Comparison of ENCODE assay signal across 25 cellular contexts in genomic region chr14:25508845-25509244, GRCh38.
"Had no signal": no experiment of that assay in that cellular context is flagged by ENCODE, and none has a peak within 500 bp of the region (broad histone marks: within the 10 kb centered on the region; RNA-seq: fewer than 3 reads in every experiment).

No MANE protein-coding gene starts in this region.

- ATAC-seq: effector memory CD8-positive, alpha-beta T cell; esophagus mucosa; foreskin keratinocyte; gastrocnemius medialis; gastroesophageal sphincter; heart left ventricle; heart right ventricle had no signal

- H3K4me3 ChIP-seq: colonic mucosa, coronary artery, dorsolateral prefrontal cortex, esophagus muscularis mucosa, esophagus squamous epithelium, gastrocnemius medialis, gastroesophageal sphincter, heart left ventricle, heart right ventricle, hepatocyte had no signal

- DNase-seq: colonic mucosa; cortex of kidney; dermis blood vessel endothelial cell; dorsolateral prefrontal cortex; effector CD4-positive, alpha-beta T cell; effector CD8-positive, alpha-beta T cell; effector memory CD4-positive, alpha-beta T cell; effector memory CD8-positive, alpha-beta T cell; endodermal cell; erythroblast; esophagus squamous epithelium; foreskin fibroblast; foreskin keratinocyte; foreskin melanocyte; gastrocnemius medialis; glutamatergic neuron; head of caudate nucleus; heart left ventricle; heart right ventricle had no signal

- H3K27ac ChIP-seq: colonic mucosa, coronary artery, dorsolateral prefrontal cortex, epithelial cell of prostate, esophagus muscularis mucosa, esophagus squamous epithelium, foreskin keratinocyte, gastrocnemius medialis, gastroesophageal sphincter, heart left ventricle, heart right ventricle, hepatocyte had no signal
